1 cellular context compared by ENCODE assay signal in genomic region chr20:13396036-13396435, GRCh38.
TF ChIP-seq lines count a peak whose summit lies in the region.

No MANE protein-coding gene starts in this region.

TF ChIP-seq in IMR-90, 13 proteins besides CTCF, POLR2A, EP300 and RAD21:
- TF ChIP-seq CHD1 (IDR thresholded peaks at IDR 0.05; ENCODE audit: low read depth, low read length) (no peak), NFE2L2 (IDR thresholded peaks at IDR 0.05; ENCODE audit: low read depth, low read length) (no peak), FOS (IDR thresholded peaks at IDR 0.05; ENCODE audit: low read depth, low read length) (no peak), SMC3 (IDR thresholded peaks at IDR 0.05; ENCODE audit: low read depth, low read length) (no peak)
